ENCODE assay signal across 11 cellular contexts in genomic region chr6:11333292-11333849, GRCh38.
DNase-seq lines count a peak whose midpoint lies in the region; ATAC-seq and TF ChIP-seq lines count a peak whose summit lies in the region.
"Had no signal": no experiment of that assay in that cellular context is flagged by ENCODE, and none has a peak within 500 bp of the region (broad histone marks: within the 10 kb centered on the region; RNA-seq: fewer than 3 reads in every experiment).

No MANE protein-coding gene starts in this region.

- TF ChIP-seq POLR2A in GM18505 (IDR thresholded peaks at IDR 0.05; ENCODE audit: borderline replicate concordance, extremely low read depth, insufficient read depth, insufficient read length) = no peak

- CTCF ChIA-PET in CD4-positive, alpha-beta memory T cell (lab: Charles Lee; ENCODE audit: partially characterized antibody) = no interaction called here

- H3K27ac ChIP-seq in CD4-positive, alpha-beta memory T cell (ENCODE audit: low read depth, low read length) = no peak overlapping the region

- no peaks in the 10 kb centered on the region for H3K9me3 Mint-ChIP-seq in CD4-positive, alpha-beta memory T cell
- H3K9me3 Mint-ChIP-seq in activated T-helper 17 cell treated with anti-CD3 and anti-CD28 coated beads, Interleukin-2, amount 50 U/mL, for 72 hours = peaks cover 3% of the 10 kb centered on the region
- H3K9me3 Mint-ChIP-seq: nephron had no signal

- H3K36me3 ChIP-seq in CD4-positive, alpha-beta memory T cell (ENCODE audit: insufficient read depth, low read length) = peaks cover 5% of the 10 kb centered on the region

- no peak overlapping the region for H3K4me3 ChIP-seq in CD4-positive, alpha-beta memory T cell (ENCODE audit: low read length in 2 of 2)

- H3K27ac Mint-ChIP-seq in CD4-positive, alpha-beta memory T cell = peak overlapping the region in 4 of 7 donors; percentile 12 to 66 (median 60)
- H3K27ac Mint-ChIP-seq in activated T-helper 17 cell treated with anti-CD3 and anti-CD28 coated beads, Interleukin-2, amount 50 U/mL, for 72 hours = peak overlapping the region; percentile 63
- H3K27ac Mint-ChIP-seq: nephron had no signal

- intact Hi-C loops in CD4-positive, alpha-beta memory T cell (cut with micrococcal nuclease) = no loop called here

- H3K9me3 ChIP-seq in CD4-positive, alpha-beta memory T cell (ENCODE audit: control insufficient read depth in 1 of 2, low read length in 2 of 2) = no peaks in the 10 kb centered on the region

- H3K4me1 ChIP-seq in CD4-positive, alpha-beta memory T cell (ENCODE audit: insufficient read depth, low read length) = peaks cover 28% of the 10 kb centered on the region

- ATAC-seq in GM18907 (IDR thresholded peaks at IDR 0.05; ENCODE audit: unreplicated experiment) (peak; percentile 73), HG02943 (IDR thresholded peaks at IDR 0.05; ENCODE audit: low read depth, unreplicated experiment) (peak; percentile 78), GM18505 (IDR thresholded peaks at IDR 0.05; ENCODE audit: unreplicated experiment) (no peak)
- ATAC-seq in activated T-helper 17 cell treated with anti-CD3 and anti-CD28 coated beads, Interleukin-2, amount 50 U/mL, for 72 hours (replicated peaks) = peak; percentile 69

- H3K27me3 Mint-ChIP-seq in CD4-positive, alpha-beta memory T cell = no peaks in the 10 kb centered on the region
- no peaks in the 10 kb centered on the region for H3K27me3 Mint-ChIP-seq in activated T-helper 17 cell treated with anti-CD3 and anti-CD28 coated beads, Interleukin-2, amount 50 U/mL, for 72 hours

- POLR2A ChIA-PET in CD4-positive, alpha-beta memory T cell (lab: Charles Lee; ENCODE audit: partially characterized antibody) = no interaction called here

- no peak overlapping the region for H3K4me3 Mint-ChIP-seq in CD4-positive, alpha-beta memory T cell
- peak overlapping the region; percentile 26 for H3K4me3 Mint-ChIP-seq in activated T-helper 17 cell treated with anti-CD3 and anti-CD28 coated beads, Interleukin-2, amount 50 U/mL, for 72 hours
- H3K4me3 Mint-ChIP-seq: nephron had no signal

- no peak for DNase-seq in CD4-positive, alpha-beta memory T cell
- no peak for DNase-seq in stimulated activated CD4-positive, alpha-beta T cell treated with anti-CD3 and anti-CD28 coated beads, Interleukin-4, amount 100 ng/mL, for 1 hour
- no peak for DNase-seq in stimulated activated CD4-positive, alpha-beta T cell treated with anti-CD3 and anti-CD28 coated beads, Interleukin-15, amount 100 ng/mL, for 24 hours
- no peak for DNase-seq in NCI-H2227 treated with DMSO at 0.1 percent for 48 hours (lab: John Stamatoyannopoulos, UW)
- DNase-seq: NCI-H510A; stimulated activated CD4-positive, alpha-beta T cell treated with anti-CD3 and anti-CD28 coated beads, Interleukin-12 subunit alpha, Interleukin-12 subunit beta, amount 100 ng/mL, for 4 hours had no signal

- peaks cover 48 to 71% (median 59%) of the 10 kb centered on the region in 4 donors for H3K4me1 Mint-ChIP-seq in CD4-positive, alpha-beta memory T cell
- H3K4me1 Mint-ChIP-seq in activated T-helper 17 cell treated with anti-CD3 and anti-CD28 coated beads, Interleukin-2, amount 50 U/mL, for 72 hours = peaks cover 54% of the 10 kb centered on the region

- H3K27me3 ChIP-seq in CD4-positive, alpha-beta memory T cell (ENCODE audit: insufficient read depth, low read length) = no peaks in the 10 kb centered on the region

- H3K36me3 Mint-ChIP-seq in CD4-positive, alpha-beta memory T cell = peaks cover 36 to 41% of the 10 kb centered on the region in 2 donors
- peaks cover 70% of the 10 kb centered on the region for H3K36me3 Mint-ChIP-seq in activated T-helper 17 cell treated with anti-CD3 and anti-CD28 coated beads, Interleukin-2, amount 50 U/mL, for 72 hours (ENCODE audit: low read depth)
